37 cellular contexts compared by ENCODE assay signal in genomic region chr2:235623052-235623451, GRCh38.
"Had no signal": no experiment of that assay in that cellular context is flagged by ENCODE, and none has a peak within 500 bp of the region (broad histone marks: within the 10 kb centered on the region; RNA-seq: fewer than 3 reads in every experiment).

No MANE protein-coding gene starts in this region.

- H3K27ac Mint-ChIP-seq: activated B cell treated with CpG ODN at 0.5 μM for 24 hours; activated CD4-positive, alpha-beta memory T cell treated with anti-CD3 and anti-CD28 coated beads for 36 hours; activated CD8-positive, alpha-beta memory T cell treated with anti-CD3 and anti-CD28 coated beads, Interleukin-2, amount 10 ng/mL, durations not matched to agents 7 days and 5 days; activated naive CD4-positive, alpha-beta T cell treated with anti-CD3 and anti-CD28 coated beads, Interleukin-2, amount 10 ng/mL, durations not matched to agents 7 days and 5 days; activated naive CD8-positive, alpha-beta T cell; T-cell had no signal

- H3K36me3 Mint-ChIP-seq: activated CD4-positive, alpha-beta memory T cell treated with anti-CD3 and anti-CD28 coated beads for 36 hours; activated CD8-positive, alpha-beta memory T cell treated with anti-CD3 and anti-CD28 coated beads, Interleukin-2, amount 10 ng/mL, durations not matched to agents 7 days and 5 days; activated naive CD4-positive, alpha-beta T cell treated with anti-CD3 and anti-CD28 coated beads, Interleukin-2, amount 10 ng/mL, durations not matched to agents 7 days and 5 days; activated naive CD8-positive, alpha-beta T cell; T-cell had no signal

- H3K4me1 Mint-ChIP-seq: activated B cell treated with CpG ODN at 0.5 μM for 24 hours; activated CD8-positive, alpha-beta memory T cell treated with anti-CD3 and anti-CD28 coated beads, Interleukin-2, amount 10 ng/mL, durations not matched to agents 7 days and 5 days; activated naive CD4-positive, alpha-beta T cell treated with anti-CD3 and anti-CD28 coated beads, Interleukin-2, amount 10 ng/mL, durations not matched to agents 7 days and 5 days; T-cell had no signal

- H3K27ac ChIP-seq: ascending aorta, breast epithelium, KMS-11, Peyer's patch, SJSA1, VCaP had no signal

- ATAC-seq: activated CD8-positive, alpha-beta memory T cell treated with anti-CD3 and anti-CD28 coated beads, Interleukin-2, amount 10 ng/mL, durations not matched to agents 7 days and 5 days; PC-3; T-cell had no signal

- H3K27me3 Mint-ChIP-seq: activated B cell treated with CpG ODN at 0.5 μM for 24 hours; activated CD8-positive, alpha-beta memory T cell treated with anti-CD3 and anti-CD28 coated beads, Interleukin-2, amount 10 ng/mL, durations not matched to agents 7 days and 5 days had no signal

- H3K9me3 Mint-ChIP-seq: activated naive CD4-positive, alpha-beta T cell treated with anti-CD3 and anti-CD28 coated beads, Interleukin-2, amount 10 ng/mL, durations not matched to agents 7 days and 5 days; T-cell had no signal

- H3K27me3 ChIP-seq: ascending aorta, breast epithelium, Peyer's patch, SJSA1 had no signal

- H3K4me3 Mint-ChIP-seq: activated B cell treated with CpG ODN at 0.5 μM for 24 hours; activated CD4-positive, alpha-beta memory T cell treated with anti-CD3 and anti-CD28 coated beads for 36 hours; activated CD8-positive, alpha-beta memory T cell treated with anti-CD3 and anti-CD28 coated beads, Interleukin-2, amount 10 ng/mL, durations not matched to agents 7 days and 5 days; activated naive CD4-positive, alpha-beta T cell treated with anti-CD3 and anti-CD28 coated beads, Interleukin-2, amount 10 ng/mL, durations not matched to agents 7 days and 5 days; activated naive CD8-positive, alpha-beta T cell; T-cell had no signal

- DNase-seq: activated B cell treated with CpG ODN at 0.5 μM for 24 hours; activated CD4-positive, alpha-beta memory T cell treated with anti-CD3 and anti-CD28 coated beads for 36 hours; activated CD4-positive, alpha-beta T cell treated with anti-CD3 and anti-CD28 coated beads for 4 hours; activated CD4-positive, alpha-beta T cell treated with anti-CD3 and anti-CD28 coated beads, Interleukin-2, amount 50 U/mL, for 1 hour; activated CD4-positive, CD25-positive, alpha-beta regulatory T cell treated with anti-CD3 and anti-CD28 coated beads, Interleukin-2, amount 50 U/mL, for 72 hours; activated CD8-positive, alpha-beta memory T cell treated with anti-CD3 and anti-CD28 coated beads for 24 hours; activated CD8-positive, alpha-beta memory T cell treated with anti-CD3 and anti-CD28 coated beads, Interleukin-2, amount 10 ng/mL, durations not matched to agents 7 days and 5 days; activated CD8-positive, alpha-beta memory T cell treated with anti-CD3 and anti-CD28 coated beads, Interleukin-2, amount 50 U/mL, for 48 hours; activated effector memory CD4-positive, alpha-beta T cell treated with Interleukin-2 at 50 U/mL for 16 hours; activated naive CD4-positive, alpha-beta T cell treated with anti-CD3 and anti-CD28 coated beads, Interleukin-2, amount 10 ng/mL, durations not matched to agents 7 days and 5 days; activated T-cell treated with anti-CD3 and anti-CD28 coated beads, Interleukin-2, amount 50 U/mL, for 48 hours; amniotic stem cell; MM.1S; MV-4-11; NCI-H1092; NCI-H1436 treated with DMSO at 0.1 percent for 48 hours; NCI-H1694 treated with DMSO at 0.1 percent for 48 hours; NCI-H2029; NCI-H2107; NCI-H2171; NCI-H510A; NCI-H526; NK-92 treated with Interleukin-12 subunit alpha and Interleukin-12 subunit beta, amount 100 ng/mL, for 24 hours; PC-3; Peyer's patch; RPMI8226; SHP77 treated with DMSO at 0.1 percent for 48 hours; SK-N-SH; T-cell; T-helper 2 cell; T-helper 9 cell had no signal
